In genomic region chr4:146340798-146341197, GRCh38 we compare ENCODE assay signal across 8 cellular contexts.
DNase-seq lines count a peak whose midpoint lies in the region; TF ChIP-seq lines count a peak whose summit lies in the region.

No MANE protein-coding gene starts in this region.

- H3K4me1 ChIP-seq in adrenal gland (replicated peaks in 1 of 2), result peaks cover 0 to 9% of the 10 kb centered on the region in 2 donors

- in situ Hi-C loops in G401 (cut with HindIII; ENCODE audit: low sequenced_read_pairs), result no loop called here

- H3K27me3 ChIP-seq in adrenal gland, result no peaks in the 10 kb centered on the region

- H3K9me3 ChIP-seq in adrenal gland (replicated peaks in 1 of 3), result no peaks in the 10 kb centered on the region

- no peak overlapping the region for H3K4me3 ChIP-seq in adrenal gland

- CTCF ChIA-PET in HEK293T (lab: Yijun Ruan, JAX), result interaction anchor here (0.6 to 1.2 kb wide), 2 partner anchors 180 to 559 kb away, joined by 4 read pairs; no protein-coding TSS in a partner anchor

- peak in 5 of 6 experiments; percentile 24 to 55 (median 51) for TF ChIP-seq CTCF in adrenal gland (IDR thresholded peaks at IDR 0.05)

- intact Hi-C loops in adrenal gland (cut with DNase I), result loop anchor here in 1 of 2 donors (5.0 to 10.0 kb wide), 2 partner anchors 184 to 572 kb away; partner anchors contain the start of gene SLC10A7

- H3K27ac ChIP-seq in adrenal gland, result no peak overlapping the region

- TF ChIP-seq POLR2A in adrenal gland (IDR thresholded peaks at IDR 0.05), result no peak

- H3K36me3 ChIP-seq in adrenal gland (replicated peaks in 1 of 2), result no peaks in the 10 kb centered on the region

- DNase-seq in DMS153 (lab: John Stamatoyannopoulos, UW), result peak; percentile 3
- DNase-seq in HEK293T (ENCODE audit: extremely low spot score), result no peak
- no peak for DNase-seq in adrenal gland
- DNase-seq in medulla oblongata (ENCODE audit: extremely low spot score), result peak; percentile 25
- DNase-seq in A172 (ENCODE audit: low spot score), result no peak
- DNase-seq in G401 (ENCODE audit: low spot score), result no peak
- no peak for DNase-seq in hypothalamus (lab: John Stamatoyannopoulos, UW)
- no peak for DNase-seq in activated effector memory CD4-positive, alpha-beta T cell treated with Interleukin-2 at 50 U/mL for 16 hours

- POLR2A ChIA-PET in HEK293T (lab: Yijun Ruan, JAX), result no interaction called here

TF ChIP-seq in HEK293T, 16 proteins besides CTCF, POLR2A, EP300 and RAD21:
- peak; percentile 58; the same call in 1 of the 2 replicates for TF ChIP-seq ZNF384 (IDR thresholded peaks at IDR 0.05)
- TF ChIP-seq L3MBTL2 (conservative IDR thresholded peaks at IDR 0.05), result no peak

Comparison
In these comparisons a context has a peak if more than half of its experiments do, and no peak if none do; other contexts are left out.
1. DNase-seq: peak in DMS153 (single experiment) and medulla oblongata (single experiment); none in HEK293T (single experiment), adrenal gland (0 of 7), A172 (single experiment), G401 (single experiment), hypothalamus (0 of 51) and activated effector memory CD4-positive, alpha-beta T cell treated with Interleukin-2 at 50 U/mL for 16 hours (single experiment).